ENCODE assay signal across 9 cellular contexts in the genomic region with DNA sequence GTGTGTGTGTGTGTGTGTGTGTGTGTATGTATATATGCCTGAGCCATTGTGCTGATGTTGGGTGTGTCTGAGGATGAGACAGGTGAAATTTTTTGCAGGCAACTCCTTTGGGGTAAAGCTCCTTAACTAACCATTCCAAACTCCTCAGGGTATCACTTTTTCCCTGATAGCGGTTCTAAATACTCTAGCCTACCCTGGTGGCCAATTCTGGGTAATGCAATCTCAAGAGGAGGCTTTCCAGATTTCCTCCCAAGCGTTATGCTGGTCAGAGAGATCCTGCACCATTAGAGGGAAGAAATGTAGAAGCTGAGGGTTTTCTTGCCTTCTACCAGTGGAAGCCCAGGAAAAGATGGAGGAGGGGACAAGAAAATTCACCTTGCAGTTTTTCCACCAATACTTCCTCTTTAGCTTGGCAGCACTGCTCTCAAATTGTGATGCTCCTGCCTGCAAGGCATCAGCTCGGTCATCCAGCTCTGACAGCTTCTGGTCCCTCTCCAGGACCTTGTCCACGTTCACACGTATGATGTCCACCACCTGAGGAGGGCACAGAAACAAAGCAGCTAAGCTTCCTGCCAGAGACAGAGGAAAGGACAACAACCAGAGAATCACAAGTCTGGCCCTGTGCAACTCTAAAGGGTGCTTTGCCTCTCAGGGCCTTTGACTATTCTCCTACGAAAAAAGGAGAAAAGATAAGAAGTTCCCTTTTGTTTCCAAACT. TPM values are rescaled to one million over a fixed set of nuclear protein-coding genes. Genes with fewer than 3 reads are reported as not detected.
A peak's percentile ranks its signal among the peaks of the same experiment; 100 is the strongest.
DNase-seq lines count a peak whose midpoint lies in the region; ATAC-seq and TF ChIP-seq lines count a peak whose summit lies in the region.
"Had no signal": no experiment of that assay in that cellular context is flagged by ENCODE, and none has a peak within 500 bp of the region (broad histone marks: within the 10 kb centered on the region; RNA-seq: fewer than 3 reads in every experiment).

No MANE protein-coding gene starts in this region.

- TF ChIP-seq POLR2A in right lobe of liver (IDR thresholded peaks at IDR 0.05), result no peak

- TF ChIP-seq CTCF in choroid plexus epithelial cell (conservative IDR thresholded peaks at IDR 0.05; ENCODE audit: low read depth, low read length), result peak; percentile 93
- TF ChIP-seq CTCF in right lobe of liver (IDR thresholded peaks at IDR 0.05), result peak; percentile 67 to 85 (median 72)
- TF ChIP-seq CTCF in tibial artery (IDR thresholded peaks at IDR 0.05), result peak; percentile 86 to 93

- peak; percentile 65 for DNase-seq in activated CD4-positive, alpha-beta T cell treated with anti-CD3 and anti-CD28 coated beads, Interleukin-2, amount 10 ng/mL, durations not matched to agents 7 days and 5 days
- DNase-seq in activated CD4-positive, alpha-beta T cell treated with anti-CD3 and anti-CD28 coated beads for 1 hour, result no peak
- DNase-seq in Kasumi-1 (lab: John Stamatoyannopoulos, UW), result peak; percentile 14 to 22
- peak; percentile 20 for DNase-seq in SK-N-MC (ENCODE audit: low read depth, low spot score)
- peak; percentile 86 for DNase-seq in choroid plexus epithelial cell (ENCODE audit: low read depth)
- no peak for DNase-seq in right lobe of liver
- peak in 1 of 2 donors; percentile 64 for DNase-seq in tibial artery
- no peak for DNase-seq in UCSD-AML1 (lab: John Stamatoyannopoulos, UW; ENCODE audit: unreplicated experiment)

- no peaks in the 10 kb centered on the region for H3K27me3 Mint-ChIP-seq in activated CD4-positive, alpha-beta T cell treated with anti-CD3 and anti-CD28 coated beads, Interleukin-2, amount 10 ng/mL, durations not matched to agents 7 days and 5 days

- no peaks in the 10 kb centered on the region for H3K9me3 Mint-ChIP-seq in activated CD4-positive, alpha-beta T cell treated with anti-CD3 and anti-CD28 coated beads, Interleukin-2, amount 10 ng/mL, durations not matched to agents 7 days and 5 days

- POLR2A ChIA-PET in activated CD4-positive, alpha-beta T cell treated with anti-CD3 and anti-CD28 coated beads, Interleukin-2, amount 10 ng/mL, durations not matched to agents 7 days and 5 days (lab: Charles Lee), result interaction anchor here (0.6 to 1.0 kb wide), 4 partner anchors 41 to 412 kb away, joined by 3 to 5 read pairs (median 4); partner anchors contain the start of gene GAPDH

- intact Hi-C loops in right lobe of liver (cut with DNase I) (no loop called here), tibial artery (cut with DNase I; ENCODE audit: low total_unique reads) (loop anchor here (2.0 to 5.0 kb wide), 2 partner anchors 43 to 128 kb away; no protein-coding TSS in a partner anchor)

- H3K4me1 ChIP-seq in right lobe of liver, result peaks cover 0 to 29% (median 14%) of the 10 kb centered on the region in 4 donors
- peaks cover 0 to 25% (median 18%) of the 10 kb centered on the region in 4 donors for H3K4me1 ChIP-seq in tibial artery

- H3K27ac Mint-ChIP-seq in activated CD4-positive, alpha-beta T cell treated with anti-CD3 and anti-CD28 coated beads, Interleukin-2, amount 10 ng/mL, durations not matched to agents 7 days and 5 days, result peak overlapping the region; percentile 74

- H3K4me1 Mint-ChIP-seq in activated CD4-positive, alpha-beta T cell treated with anti-CD3 and anti-CD28 coated beads, Interleukin-2, amount 10 ng/mL, durations not matched to agents 7 days and 5 days, result peaks cover 86% of the 10 kb centered on the region

- H3K36me3 Mint-ChIP-seq in activated CD4-positive, alpha-beta T cell treated with anti-CD3 and anti-CD28 coated beads, Interleukin-2, amount 10 ng/mL, durations not matched to agents 7 days and 5 days (ENCODE audit: low read depth), result peaks cover 87% of the 10 kb centered on the region

- no peaks in the 10 kb centered on the region for H3K27me3 ChIP-seq in right lobe of liver
- no peaks in the 10 kb centered on the region for H3K27me3 ChIP-seq in tibial artery

- H3K36me3 ChIP-seq in SK-N-MC (ENCODE audit: insufficient read depth, low read length) (peaks cover 6% of the 10 kb centered on the region), right lobe of liver (peaks cover 0 to 54% (median 27%) of the 10 kb centered on the region in 4 donors), tibial artery (peaks cover 39 to 52% (median 47%) of the 10 kb centered on the region in 3 donors)

- peak; percentile 46 to 58 (median 50) for ATAC-seq in right lobe of liver

- CTCF ChIA-PET in activated CD4-positive, alpha-beta T cell treated with anti-CD3 and anti-CD28 coated beads, Interleukin-2, amount 10 ng/mL, durations not matched to agents 7 days and 5 days (lab: Charles Lee), result interaction anchor here (0.5 to 2.2 kb wide), 31 partner anchors 9 to 276 kb away, joined by 3 to 31 read pairs (median 5); partner anchors contain the start of genes CD27, MRPL51, TAPBPL and TNFRSF1A

- H3K27ac ChIP-seq in SK-N-MC, result no peak overlapping the region
- no peak overlapping the region for H3K27ac ChIP-seq in right lobe of liver
- peak overlapping the region in 1 of 2 donors; percentile 30 for H3K27ac ChIP-seq in tibial artery
- H3K27ac ChIP-seq: epithelial cell of prostate had no signal

- WGBS in right lobe of liver (ENCODE audit: insufficient coverage, low coverage, low lambda C conversion rate, missing lambda C conversion rate), result 19% methylated on average over 5 of the region's 6 CpGs

- no peak overlapping the region for H3K4me3 Mint-ChIP-seq in activated CD4-positive, alpha-beta T cell treated with anti-CD3 and anti-CD28 coated beads, Interleukin-2, amount 10 ng/mL, durations not matched to agents 7 days and 5 days

- H3K9me3 ChIP-seq in SK-N-MC (ENCODE audit: low read depth, low read length) (no peaks in the 10 kb centered on the region), right lobe of liver (no peaks in the 10 kb centered on the region), tibial artery (no peaks in the 10 kb centered on the region)

- H3K9ac ChIP-seq in SK-N-MC (ENCODE audit: insufficient read length), result no peak overlapping the region

- H3K4me3 ChIP-seq in SK-N-MC (no peak overlapping the region), choroid plexus epithelial cell (ENCODE audit: low read depth, low read length) (no peak overlapping the region), right lobe of liver (no peak overlapping the region), tibial artery (no peak overlapping the region)

RNA-seq across cellular contexts. Expression of gene VAMP1, which starts 4.9 kb away (rescaled TPM):
- 10 to 100 TPM; 61.4 to 73.4 TPM for total RNA-seq in activated CD4-positive, alpha-beta T cell treated with anti-CD3 and anti-CD28 coated beads, Interleukin-2, amount 10 ng/mL, durations not matched to agents 7 days and 5 days
- 1 to 10 TPM; 3.5 to 6.5 (median 6.0) TPM for total RNA-seq in right lobe of liver

RNA-seq across cellular contexts. Expression of gene TAPBPL, which starts 13.8 kb away (rescaled TPM):
- total RNA-seq in activated CD4-positive, alpha-beta T cell treated with anti-CD3 and anti-CD28 coated beads, Interleukin-2, amount 10 ng/mL, durations not matched to agents 7 days and 5 days, result 10 to 100 TPM; 45.8 to 47.9 TPM
- 10 to 100 TPM; 13.8 to 29.3 (median 21.4) TPM for total RNA-seq in right lobe of liver

RNA-seq across cellular contexts. Expression of gene CD27, which starts 20.9 kb away (rescaled TPM):
- total RNA-seq in activated CD4-positive, alpha-beta T cell treated with anti-CD3 and anti-CD28 coated beads, Interleukin-2, amount 10 ng/mL, durations not matched to agents 7 days and 5 days, result 100 to 1,000 TPM; 115 to 134 TPM
- 1 to 10 TPM in 1 of 6 experiments, under 1 TPM in 4, not detected in 1; 0.33 to 1.2 (median 0.68) TPM for total RNA-seq in right lobe of liver

RNA-seq across cellular contexts. Expression of gene MRPL51, which starts 27.4 kb away (rescaled TPM):
- 100 to 1,000 TPM; 212 to 241 TPM for total RNA-seq in activated CD4-positive, alpha-beta T cell treated with anti-CD3 and anti-CD28 coated beads, Interleukin-2, amount 10 ng/mL, durations not matched to agents 7 days and 5 days
- total RNA-seq in right lobe of liver, result 100 to 1,000 TPM in 1 of 6 experiments, 10 to 100 TPM in 5; 38.2 to 104 (median 80.2) TPM

RNA-seq across cellular contexts. Expression of gene NCAPD2, which starts 28.3 kb away (rescaled TPM):
- 100 to 1,000 TPM; 191 to 202 TPM for total RNA-seq in activated CD4-positive, alpha-beta T cell treated with anti-CD3 and anti-CD28 coated beads, Interleukin-2, amount 10 ng/mL, durations not matched to agents 7 days and 5 days
- 10 to 100 TPM in 2 of 6 experiments, 1 to 10 TPM in 4; 6.2 to 40.9 (median 8.4) TPM for total RNA-seq in right lobe of liver

Comparison
In these comparisons a context has a peak if more than half of its experiments do, and no peak if none do; other contexts are left out.
1. DNase-seq: peak in activated CD4-positive, alpha-beta T cell treated with anti-CD3 and anti-CD28 coated beads, Interleukin-2, amount 10 ng/mL, durations not matched to agents 7 days and 5 days (single experiment), Kasumi-1 (2 of 2), SK-N-MC (single experiment) and choroid plexus epithelial cell (single experiment); none in activated CD4-positive, alpha-beta T cell treated with anti-CD3 and anti-CD28 coated beads for 1 hour (single experiment), right lobe of liver (0 of 3) and UCSD-AML1 (single experiment).
2. RNA of gene VAMP1, which starts 4.9 kb away (total RNA-seq): 61.4 to 73.4 TPM in activated CD4-positive, alpha-beta T cell treated with anti-CD3 and anti-CD28 coated beads, Interleukin-2, amount 10 ng/mL, durations not matched to agents 7 days and 5 days; 3.5 to 6.5 TPM in right lobe of liver; every median in the first group is over 4 times any median in the second.
3. RNA of gene CD27, which starts 20.9 kb away (total RNA-seq): 115 to 134 TPM in activated CD4-positive, alpha-beta T cell treated with anti-CD3 and anti-CD28 coated beads, Interleukin-2, amount 10 ng/mL, durations not matched to agents 7 days and 5 days; 0.33 to 1.2 TPM in right lobe of liver; every median in the first group is over 10 times any median in the second.
4. Peak in every context shown above with its lines, with median percentiles within 50 percentile points of each other: CTCF ChIP-seq.